8 cellular contexts compared by ENCODE assay signal in genomic region chr18:50819727-50820378, GRCh38. TPM values are rescaled to one million over a fixed set of nuclear protein-coding genes. Genes with fewer than 3 reads are reported as not detected.
DNase-seq lines count a peak whose midpoint lies in the region; FAIRE-seq and TF ChIP-seq lines count a peak whose summit lies in the region.

Gene MRO, minus strand, starts transcription at chr18:50820016. Its CDS starts 10,616 bp downstream, at chr18:50809400.

- H3K9me3 ChIP-seq in MM.1S (replicated peaks; ENCODE audit: insufficient read depth, low read length) (no peaks in the 10 kb centered on the region), neuron (ENCODE audit: low read length) (no peaks in the 10 kb centered on the region)

- in situ Hi-C loops in G401 (cut with HindIII; ENCODE audit: low sequenced_read_pairs), result no loop called here

- H2AFZ ChIP-seq in MM.1S (ENCODE audit: low read length) (peak within 1 kb of the TSS; percentile 81), neuron (ENCODE audit: low read depth, low read length) (peak within 1 kb of the TSS; percentile 75)

- 0 out of 2 replicates have a peak within 1 kb of the TSS, but pooled peaks have one; percentile 0 for H3K9ac ChIP-seq in MM.1S (ENCODE audit: low read length)

- H3K27ac ChIP-seq in MM.1S (ENCODE audit: low read length), result peak within 1 kb of the TSS; percentile 7; the same call in 1 of the 2 replicates

- TF ChIP-seq CTCF in MM.1S (IDR thresholded peaks at IDR 0.05; ENCODE audit: low read length), result peak; percentile 96

- peaks cover 19% of the 10 kb centered on the region for H3K4me1 ChIP-seq in MM.1S (ENCODE audit: low read length)
- H3K4me1 ChIP-seq in neuron (ENCODE audit: insufficient read depth, low read length), result peaks cover 29% of the 10 kb centered on the region

- DNase-seq in G401 (ENCODE audit: low spot score) (peak; percentile 92), HCEC 1CT (peak; percentile 64), MM.1S (peak; percentile 76), SHP77 (lab: John Stamatoyannopoulos, UW) (peak; percentile 65 to 69), frontal cortex (ENCODE audit: low spot score in 2 of 2) (peak; percentile 52 to 77), stromal cell of bone marrow (ENCODE audit: low read depth) (peak; percentile 28)
- peak; percentile 91 for DNase-seq in activated effector memory CD4-positive, alpha-beta T cell treated with anti-CD3 and anti-CD28 coated beads, Interleukin-2, amount 50 U/mL, for 16 hours

- H3F3A ChIP-seq in MM.1S (ENCODE audit: insufficient read depth, low read length), result no peaks in the 10 kb centered on the region

- peak within 1 kb of the TSS; percentile 57 for H3K4me3 ChIP-seq in MM.1S (ENCODE audit: low read length)
- H3K4me3 ChIP-seq in neuron (ENCODE audit: low read length), result peak within 1 kb of the TSS; percentile 36

- H3K36me3 ChIP-seq in MM.1S (replicated peaks; ENCODE audit: insufficient read depth, low read length) (no peaks in the 10 kb centered on the region), neuron (ENCODE audit: insufficient read depth, low read length) (no peaks in the 10 kb centered on the region)

- H3K4me2 ChIP-seq in MM.1S (ENCODE audit: low read depth, low read length), result peak within 1 kb of the TSS; percentile 94

- no peaks in the 10 kb centered on the region for H3K27me3 ChIP-seq in MM.1S (replicated peaks; ENCODE audit: insufficient read depth, low read length)
- H3K27me3 ChIP-seq in neuron (ENCODE audit: insufficient read depth, low read length), result no peaks in the 10 kb centered on the region

- H4K20me1 ChIP-seq in MM.1S (ENCODE audit: insufficient read depth, low read length), result no peaks in the 10 kb centered on the region

- FAIRE-seq in frontal cortex (lab: Jason Lieb, UNC), result no peak

- no peaks in the 10 kb centered on the region for H3K9me2 ChIP-seq in MM.1S (replicated peaks; ENCODE audit: insufficient read depth, low read length)

- H3K79me2 ChIP-seq in MM.1S (ENCODE audit: low read length), result no peaks in the 10 kb centered on the region

RNA-seq across cellular contexts. Expression of gene MRO, which starts in this region (rescaled TPM):
- total RNA-seq in G401 (2014; rRNA removed; shearing (Covaris generic)), result 0.03 TPM in 1 of 2 replicates, not detected in the other
- total RNA-seq in frontal cortex, result 0.82 TPM

Comparison
In these comparisons a context has a peak if more than half of its experiments do, and no peak if none do; other contexts are left out.
1. Peak in every context shown above with its lines: DNase-seq, H3K4me3 ChIP-seq and H3K27ac ChIP-seq.
2. Peak in DNase-seq in G401; RNA of the gene not detected or under 1 TPM.
3. Peak in DNase-seq in frontal cortex; RNA of the gene not detected or under 1 TPM.
4. DNase-seq: peak in every context shown above with its lines; median percentile 92 in G401; 91 in activated effector memory CD4-positive, alpha-beta T cell treated with anti-CD3 and anti-CD28 coated beads, Interleukin-2, amount 50 U/mL, for 16 hours; 76 in MM.1S; 67 in SHP77; 64 in frontal cortex; 64 in HCEC 1CT; 28 in stromal cell of bone marrow.